21 cellular contexts compared by ENCODE assay signal in the genomic region with DNA sequence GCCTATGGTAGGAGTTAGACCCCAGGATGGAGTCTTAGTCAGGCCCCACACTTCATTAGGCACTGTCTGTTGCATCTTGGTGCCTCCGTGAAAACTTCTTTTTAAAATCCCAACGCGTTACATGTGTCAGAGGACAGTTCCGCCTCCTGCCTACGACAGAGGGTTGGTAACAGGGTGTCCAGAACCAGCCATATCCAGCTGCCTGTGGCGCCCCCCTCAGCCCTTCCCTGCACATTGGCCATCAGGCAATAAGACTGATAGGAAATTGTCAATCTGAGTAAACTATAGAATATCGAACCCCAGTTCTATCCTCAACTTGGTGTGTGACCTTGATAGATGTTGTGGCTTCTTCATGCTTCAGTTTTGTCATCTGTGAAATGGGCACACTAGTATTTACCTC.
DNase-seq lines count a peak whose midpoint lies in the region; ATAC-seq, FAIRE-seq and TF ChIP-seq lines count a peak whose summit lies in the region.
"Had no signal": no experiment of that assay in that cellular context is flagged by ENCODE, and none has a peak within 500 bp of the region (broad histone marks: within the 10 kb centered on the region; RNA-seq: fewer than 3 reads in every experiment).

No MANE protein-coding gene starts in this region.

- no peak overlapping the region for H3T11ph ChIP-seq in H9 (ENCODE audit: low read length)

- ATAC-seq in K562 (no peak; the same call in 2 of the 3 replicates), lower lobe of right lung (no peak), pancreas (no peak), SK-N-SH treated with all-trans-retinoic acid at 6 μM for 48 hours (no peak)
- ATAC-seq: A549, Right ventricle myocardium inferior had no signal

- BruUV-seq in K562 (replicated peaks; lab: Mats Ljungman, UMichigan), result no TSS peak

- no peak overlapping the region for H3K23ac ChIP-seq in H9 (ENCODE audit: insufficient read length, low read depth, low read length)

- H3K4me3 Mint-ChIP-seq in H9, result peak overlapping the region in 1 of 2 experiments; percentile 61; a peak in 2 of 5 replicates
- H3K4me3 Mint-ChIP-seq: CD14-positive monocyte had no signal

- H3K27me3 ChIP-seq in BLaER1 (no peaks in the 10 kb centered on the region), H9 (ENCODE audit: insufficient read depth, low read length) (no peaks in the 10 kb centered on the region), K562 (ENCODE audit: control insufficient read depth in 2 of 2, insufficient read depth in 2 of 2, low read length in 2 of 2) (peaks cover 34 to 56% of the 10 kb centered on the region in 2 experiments), lower lobe of right lung (ENCODE audit: low read depth) (peaks cover 62% of the 10 kb centered on the region), pancreas (peaks cover 0 to 13% (median 3%) of the 10 kb centered on the region in 4 donors)

- H2BK20ac ChIP-seq in H9 (ENCODE audit: low read depth, low read length, poor library complexity, severe bottlenecking), result no peak overlapping the region

- no peak overlapping the region for H2AFZ ChIP-seq in H9 (ENCODE audit: low read length)
- no peak overlapping the region for H2AFZ ChIP-seq in K562 (ENCODE audit: low read depth, low read length)

- H3K27me3 Mint-ChIP-seq in H9 (ENCODE audit: low read depth), result peaks cover 11% of the 10 kb centered on the region

- H3K9me1 ChIP-seq in K562 (ENCODE audit: control insufficient read depth, insufficient read depth, low read length), result no peaks in the 10 kb centered on the region

- H3K14ac ChIP-seq in H9 (ENCODE audit: insufficient read depth, low read length), result no peak overlapping the region

- H3K4me2 ChIP-seq in BLaER1, result peak overlapping the region; percentile 97
- H3K4me2 ChIP-seq in H9 (ENCODE audit: insufficient read depth, insufficient read length, low read length), result peak overlapping the region; percentile 30
- H3K4me2 ChIP-seq in K562 (ENCODE audit: insufficient read depth, low read length), result no peak overlapping the region
- H3K4me2 ChIP-seq: A549 had no signal

- no peak for TF ChIP-seq RAD21 in K562 (CRISPR knock-in tag; conservative IDR thresholded peaks at IDR 0.05 in 1 of 2, IDR thresholded peaks at IDR 0.05 in 1 of 2)

- no CpG with 5 or more reads among the region's 7 CpGs for WGBS in H9 (ENCODE audit: extremely low coverage, insufficient read length, low lambda C conversion rate)
- 2% methylated on average over 7 of the region's 7 CpGs for WGBS in K562 (ENCODE audit: insufficient coverage, low coverage, missing lambda C conversion rate)
- 40 to 42% methylated on average over 7 of the region's 7 CpGs for WGBS in pancreas, 2 donors

- H3K27ac Mint-ChIP-seq in H9, result no peak overlapping the region; a peak in 1 of 7 replicates

- FAIRE-seq in K562 (lab: Jason Lieb, UNC) (no peak), pancreas (lab: Jason Lieb, UNC) (no peak)
- FAIRE-seq: A549 had no signal

- H4K91ac ChIP-seq in H9 (ENCODE audit: insufficient read length, low read depth, low read length), result no peak overlapping the region

- H4K8ac ChIP-seq in H9 (replicated peaks; ENCODE audit: insufficient read length, low read depth, low read length), result no peak overlapping the region

- no peak for TF ChIP-seq EP300 in K562 (IDR thresholded peaks at IDR 0.05; ENCODE audit: low read length)

- CTCF ChIA-PET in K562 (lab: Yijun Ruan, JAX; ENCODE audit: low intra/inter-chr PET ratio), result no interaction called here

- no peak overlapping the region for H2BK120ac ChIP-seq in H9 (ENCODE audit: low read depth, low read length, poor library complexity, severe bottlenecking)

- no peaks in the 10 kb centered on the region for H3K36me3 Mint-ChIP-seq in H9 (ENCODE audit: insufficient read depth in 1 of 3, low read depth in 3 of 3)
- H3K36me3 Mint-ChIP-seq: CD14-positive monocyte had no signal

- H4K20me1 ChIP-seq in BLaER1, result no peaks in the 10 kb centered on the region
- H4K20me1 ChIP-seq in H9 (ENCODE audit: control insufficient read depth, insufficient read depth, insufficient read length), result no peaks in the 10 kb centered on the region
- peaks cover 21% of the 10 kb centered on the region for H4K20me1 ChIP-seq in K562 (replicated peaks; ENCODE audit: control insufficient read depth, insufficient read depth, low read length)

- no peaks in the 10 kb centered on the region for H3K36me3 ChIP-seq in BLaER1
- no peaks in the 10 kb centered on the region for H3K36me3 ChIP-seq in K562 (ENCODE audit: control insufficient read depth, insufficient read depth, low read length)
- H3K36me3 ChIP-seq in lower lobe of right lung, result no peaks in the 10 kb centered on the region
- no peaks in the 10 kb centered on the region for H3K36me3 ChIP-seq in pancreas
- H3K36me3 ChIP-seq: Peyer's patch had no signal

- H2BK12ac ChIP-seq in H9 (ENCODE audit: insufficient read length, low read depth, low read length), result no peak overlapping the region

- H3K4ac ChIP-seq in H9 (ENCODE audit: low read depth, low read length), result no peak overlapping the region

- peaks cover 28 to 54% of the 10 kb centered on the region in 2 experiments for H3K4me1 Mint-ChIP-seq in H9

- intact Hi-C loops in K562 (cut with micrococcal nuclease) (no loop called here), lower lobe of right lung (cut with DNase I) (no loop called here), pancreas (cut with DNase I) (no loop called here)

- POLR2A ChIA-PET in K562 (lab: Yijun Ruan, JAX), result no interaction called here

- H3K4me3 ChIP-seq in BLaER1 (peak overlapping the region; percentile 22; the same call in 1 of the 2 replicates), K562 (no peak overlapping the region), lower lobe of right lung (no peak overlapping the region), pancreas (no peak overlapping the region)
- H3K4me3 ChIP-seq: A549, Peyer's patch, SK-N-MC had no signal

- no peaks in the 10 kb centered on the region for H3K9me3 Mint-ChIP-seq in H9

- H3K23me2 ChIP-seq in H9 (ENCODE audit: insufficient read length, low read depth, low read length, poor library complexity, severe bottlenecking), result no peaks in the 10 kb centered on the region

- H3K27ac ChIP-seq in BLaER1 (peak overlapping the region; percentile 83), H9 (ENCODE audit: insufficient read length, low read depth, low read length) (no peak overlapping the region), K562 (ENCODE audit: extremely low read depth, low read depth, low read length) (no peak overlapping the region), lower lobe of right lung (no peak overlapping the region), pancreas (no peak overlapping the region)
- H3K27ac ChIP-seq: A549, Peyer's patch, SK-N-MC had no signal

- TF ChIP-seq POLR2A in K562 (conservative IDR thresholded peaks at IDR 0.05), result no peak

- no peaks in the 10 kb centered on the region for H3K79me2 ChIP-seq in H9 (ENCODE audit: insufficient read depth, low read length)
- no peaks in the 10 kb centered on the region for H3K79me2 ChIP-seq in K562 (ENCODE audit: control insufficient read depth, insufficient read depth, low read length)

- H3K9me3 ChIP-seq in BLaER1 (no peaks in the 10 kb centered on the region), H9 (ENCODE audit: control insufficient read depth, low read depth, low read length) (no peaks in the 10 kb centered on the region), K562 (replicated peaks; ENCODE audit: control insufficient read depth, insufficient read depth, low read depth, low read length) (no peaks in the 10 kb centered on the region), lower lobe of right lung (no peaks in the 10 kb centered on the region), pancreas (no peaks in the 10 kb centered on the region)
- H3K9me3 ChIP-seq: A549, Caco-2, Peyer's patch had no signal

- H3K9ac ChIP-seq in BLaER1, result peak overlapping the region; percentile 71; the same call in 1 of the 2 replicates
- no peak overlapping the region for H3K9ac ChIP-seq in H9 (ENCODE audit: extremely low read depth, insufficient read length, low read length)
- H3K9ac ChIP-seq in K562 (ENCODE audit: insufficient read depth in 1 of 2, low read depth in 2 of 2, low read length in 2 of 2), result no peak overlapping the region

- TF ChIP-seq CTCF in H9 (conservative IDR thresholded peaks at IDR 0.05) (peak; percentile 57), K562 (IDR thresholded peaks at IDR 0.05 in 2 of 3, conservative IDR thresholded peaks at IDR 0.05 in 1 of 3; ENCODE audit: insufficient read depth in 2 of 3, low read depth in 1 of 3, low read length in 3 of 3) (peak in 2 of 3 experiments; percentile 21 to 30; a peak in 1 of 6 replicates), lower lobe of right lung (IDR thresholded peaks at IDR 0.05) (no peak), pancreas (IDR thresholded peaks at IDR 0.05) (no peak)

- no peak overlapping the region for H2BK5ac ChIP-seq in H9 (ENCODE audit: insufficient read length, low read length)

- DNase-seq in H9 (peak; percentile 61), K562 (ENCODE audit: extremely low read depth in 1 of 4, low spot score in 3 of 4) (peak in 1 of 4 experiments; percentile 25), lower lobe of right lung (peak; percentile 18), pancreas (no peak), 8988T (no peak), kidney tubule cell (ENCODE audit: low spot score) (no peak)
- DNase-seq: Caco-2, DMS153, EL, MM.1S, NCI-H1105, NCI-H187, NCI-H226, NCI-H524 treated with DMSO at 0.1 percent for 48 hours, Peyer's patch had no signal

- peaks cover 82% of the 10 kb centered on the region for H3K4me1 ChIP-seq in BLaER1
- peaks cover 3% of the 10 kb centered on the region; the same call in 1 of the 2 replicates for H3K4me1 ChIP-seq in H9 (ENCODE audit: insufficient read depth, low read length)
- H3K4me1 ChIP-seq in K562 (replicated peaks in 1 of 2; ENCODE audit: control insufficient read depth in 2 of 2, insufficient read depth in 2 of 2, low read length in 2 of 2), result no peaks in the 10 kb centered on the region
- no peaks in the 10 kb centered on the region for H3K4me1 ChIP-seq in lower lobe of right lung
- no peaks in the 10 kb centered on the region for H3K4me1 ChIP-seq in pancreas
- H3K4me1 ChIP-seq: A549, Caco-2, Peyer's patch had no signal

- no peak overlapping the region for H4K5ac ChIP-seq in H9 (ENCODE audit: insufficient read length, low read depth, low read length)

- no peak overlapping the region for H2BK15ac ChIP-seq in H9 (ENCODE audit: low read depth, low read length)

- H2AK5ac ChIP-seq in H9 (ENCODE audit: insufficient read length, low read length), result no peak overlapping the region

- H3K79me1 ChIP-seq in H9 (ENCODE audit: insufficient read depth, low read depth, low read length, poor library complexity, severe bottlenecking), result no peaks in the 10 kb centered on the region

- H3K56ac ChIP-seq in H9 (ENCODE audit: insufficient read length, low read depth, low read length), result no peak overlapping the region

- H3K18ac ChIP-seq in H9 (ENCODE audit: insufficient read length, low read depth, low read length), result no peak overlapping the region

- in situ Hi-C loops in K562 (cut with MboI), result no loop called here

TF ChIP-seq in K562, 482 proteins besides CTCF, POLR2A, EP300 and RAD21 (continues in another document):
- TF ChIP-seq CBX8 (IDR thresholded peaks at IDR 0.05; ENCODE audit: borderline replicate concordance, extremely low read depth, low read depth, low read length, poor library complexity, severe bottlenecking) (no peak), TGIF2 (CRISPR knock-in tag; IDR thresholded peaks at IDR 0.05) (no peak)

TF ChIP-seq in SK-N-SH treated with all-trans-retinoic acid at 6 μM for 48 hours, 23 proteins besides CTCF, POLR2A, EP300 and RAD21 (continues in another document):
- TF ChIP-seq TCF4 (CRISPR knock-in tag; IDR thresholded peaks at IDR 0.05; ENCODE audit: borderline replicate concordance) (no peak), ARNTL (CRISPR knock-in tag; IDR thresholded peaks at IDR 0.05; ENCODE audit: borderline replicate concordance, low read depth) (no peak)

Comparison
In these comparisons a context has a peak if more than half of its experiments do, and no peak if none do; other contexts are left out.
1. DNase-seq: peak in H9 (single experiment) and lower lobe of right lung (single experiment); none in pancreas (0 of 6), 8988T (single experiment) and kidney tubule cell (single experiment).
2. CTCF ChIP-seq: peak in H9 (single experiment) and K562 (2 of 3); none in lower lobe of right lung (single experiment) and pancreas (0 of 4).